ENCODE assay signal across 11 cellular contexts in genomic region chr5:176530983-176531901, GRCh38. TPM values are rescaled to one million over a fixed set of nuclear protein-coding genes. Genes with fewer than 3 reads are reported as not detected.
A peak's percentile ranks its signal among the peaks of the same experiment; 100 is the strongest.
DNase-seq lines count a peak whose midpoint lies in the region; ATAC-seq and TF ChIP-seq lines count a peak whose summit lies in the region.
"Had no signal": no experiment of that assay in that cellular context is flagged by ENCODE, and none has a peak within 500 bp of the region (broad histone marks: within the 10 kb centered on the region; RNA-seq: fewer than 3 reads in every experiment).

No MANE protein-coding gene starts in this region.

- no peaks in the 10 kb centered on the region for H3K27me3 ChIP-seq in ascending aorta
- H3K27me3 ChIP-seq: cardiac muscle cell had no signal

- H3K27ac ChIP-seq in ascending aorta = no peak overlapping the region
- H3K27ac ChIP-seq: cardiac muscle cell had no signal

- peak overlapping the region; percentile 89 for H3K4me3 Mint-ChIP-seq in natural killer cell

- no peaks in the 10 kb centered on the region for H3K36me3 Mint-ChIP-seq in natural killer cell

- peaks cover 45 to 55% of the 10 kb centered on the region in 2 donors for H3K36me3 ChIP-seq in ascending aorta

- no peak for TF ChIP-seq CTCF in natural killer cell (IDR thresholded peaks at IDR 0.05)
- TF ChIP-seq CTCF in ascending aorta (IDR thresholded peaks at IDR 0.05) = no peak

- H3K4me1 ChIP-seq in ascending aorta = peaks cover 10 to 31% of the 10 kb centered on the region in 2 donors

- H3K9me3 Mint-ChIP-seq in natural killer cell = no peaks in the 10 kb centered on the region

- no peaks in the 10 kb centered on the region for H3K27me3 Mint-ChIP-seq in natural killer cell (ENCODE audit: low read depth in 2 of 2)

- H3K4me1 Mint-ChIP-seq in natural killer cell = peaks cover 43 to 62% of the 10 kb centered on the region in 2 donors

- peak overlapping the region; percentile 87 to 90 for H3K27ac Mint-ChIP-seq in natural killer cell

- DNase-seq in C1 segment of cervical spinal cord (lab: John Stamatoyannopoulos, UW) (peak in 13 of 14 donors; percentile 16 to 84 (median 64)), KBM-7 (peak; percentile 51), anterior cingulate cortex (lab: John Stamatoyannopoulos, UW) (peak in 56 of 58 donors; percentile 18 to 91 (median 75)), natural killer cell (no peak), ascending aorta (ENCODE audit: low spot score in 2 of 2) (no peak), mucosa of gallbladder (ENCODE audit: low spot score) (no peak)
- DNase-seq: NCI-H345 had no signal

- in situ Hi-C loops in KBM-7 (cut with MboI; ENCODE audit: low pct_unique_long_range_greater_than_20kb, low sequenced_read_pairs) = no loop called here

- H3K9me3 ChIP-seq in ascending aorta = no peaks in the 10 kb centered on the region

- peak in 1 of 3 donors; percentile 11 for ATAC-seq in natural killer cell
- no peak for ATAC-seq in GM19328 (IDR thresholded peaks at IDR 0.05; ENCODE audit: unreplicated experiment)
- no peak for ATAC-seq in GM19035 (IDR thresholded peaks at IDR 0.05; ENCODE audit: unreplicated experiment)

- no peak overlapping the region for H3K4me3 ChIP-seq in ascending aorta
- H3K4me3 ChIP-seq: cardiac muscle cell had no signal

- intact Hi-C loops in natural killer cell (cut with micrococcal nuclease) (no loop called here), ascending aorta (cut with DNase I) (no loop called here)

RNA-seq across cellular contexts. Expression of gene RNF44, which starts 6.0 kb away (rescaled TPM):
- total RNA-seq in natural killer cell = 100 to 1,000 TPM; 297 to 394 (median 359) TPM
- total RNA-seq in ascending aorta = 24.1 TPM
- total RNA-seq in mucosa of gallbladder = 74.9 TPM

RNA-seq across cellular contexts. Expression of gene CDHR2, which starts 17.9 kb away (rescaled TPM):
- total RNA-seq in natural killer cell (1 to 10 TPM in 2 of 3 donors, under 1 TPM in 1; 0.75 to 2.2 (median 1.8) TPM), ascending aorta (not detected), mucosa of gallbladder (65.7 TPM)
- total RNA-seq: skeletal muscle tissue had no signal

Comparison
In these comparisons a context has a peak if more than half of its experiments do, and no peak if none do; other contexts are left out.
1. DNase-seq: peak in C1 segment of cervical spinal cord (13 of 14), KBM-7 (single experiment) and anterior cingulate cortex (56 of 58); none in natural killer cell (single experiment), ascending aorta (0 of 2) and mucosa of gallbladder (single experiment).
2. RNA of gene CDHR2, which starts 17.9 kb away (total RNA-seq): 65.7 TPM in mucosa of gallbladder (single experiment); 0.75 to 2.2 TPM in natural killer cell and not detected in ascending aorta (single experiment); every median in the first group is over 10 times any median in the second.